10 cellular contexts compared by ENCODE assay signal in the genomic region with DNA sequence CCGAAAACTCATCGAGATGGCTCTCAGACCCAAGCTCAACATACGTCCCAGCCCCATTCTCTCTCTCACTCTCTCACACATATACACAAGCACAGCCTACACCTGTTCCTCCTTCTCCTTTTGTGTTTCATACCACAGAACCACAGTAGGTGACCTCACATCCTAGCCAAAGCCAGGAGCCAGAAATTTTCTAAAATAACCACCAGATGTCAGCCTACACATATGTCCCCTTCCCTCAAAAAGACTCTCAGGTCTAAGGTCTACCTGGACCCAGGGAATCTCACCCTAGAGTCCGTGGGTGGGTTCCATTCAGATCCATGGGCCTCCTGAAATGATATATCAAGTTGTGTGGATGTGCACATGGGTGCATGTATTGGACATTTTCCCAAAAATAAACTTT.
DNase-seq lines count a peak whose midpoint lies in the region; ATAC-seq and TF ChIP-seq lines count a peak whose summit lies in the region.
"Had no signal": no experiment of that assay in that cellular context is flagged by ENCODE, and none has a peak within 500 bp of the region (broad histone marks: within the 10 kb centered on the region; RNA-seq: fewer than 3 reads in every experiment).

No MANE protein-coding gene starts in this region.

- H3K4me1 ChIP-seq in OCI-LY3 (ENCODE audit: low read length) (peaks cover 28% of the 10 kb centered on the region), suprapubic skin (no peaks in the 10 kb centered on the region), tibial nerve (peaks cover 0 to 9% (median 0%) of the 10 kb centered on the region in 4 donors)

- no peak overlapping the region for H2AFZ ChIP-seq in OCI-LY3 (ENCODE audit: low read depth, low read length)

- H3K79me2 ChIP-seq in OCI-LY3 (ENCODE audit: low read length) = no peaks in the 10 kb centered on the region

- H3K9ac ChIP-seq in OCI-LY3 (ENCODE audit: low read length) = no peak overlapping the region

- TF ChIP-seq POLR2A in suprapubic skin (IDR thresholded peaks at IDR 0.05) (no peak), tibial nerve (IDR thresholded peaks at IDR 0.05) (no peak)

- ATAC-seq in GM19328 (IDR thresholded peaks at IDR 0.05; ENCODE audit: unreplicated experiment) = peak; percentile 87
- peak; percentile 99 for ATAC-seq in HG03175 (IDR thresholded peaks at IDR 0.05; ENCODE audit: unreplicated experiment)

- peak overlapping the region; percentile 47 for H3K4me2 ChIP-seq in OCI-LY3 (ENCODE audit: low read length)

- WGBS in suprapubic skin = 71% methylated on average over 4 of the region's 4 CpGs
- WGBS in tibial nerve, 2 donors = 61 to 69% methylated on average over 4 of the region's 4 CpGs

- peak; percentile 82 for TF ChIP-seq CTCF in OCI-LY3 (IDR thresholded peaks at IDR 0.05; ENCODE audit: low read depth, low read length)
- no peak for TF ChIP-seq CTCF in suprapubic skin (IDR thresholded peaks at IDR 0.05)
- peak in 1 of 5 experiments; percentile 9 for TF ChIP-seq CTCF in tibial nerve (IDR thresholded peaks at IDR 0.05)

- H3K27ac ChIP-seq in OCI-LY3 (ENCODE audit: low read length) (no peak overlapping the region), suprapubic skin (no peak overlapping the region), tibial nerve (no peak overlapping the region)
- H3K27ac ChIP-seq: SJSA1 had no signal

- peaks cover 69% of the 10 kb centered on the region for H3K27me3 ChIP-seq in OCI-LY3 (ENCODE audit: low read depth, low read length)
- no peaks in the 10 kb centered on the region for H3K27me3 ChIP-seq in suprapubic skin
- no peaks in the 10 kb centered on the region for H3K27me3 ChIP-seq in tibial nerve
- H3K27me3 ChIP-seq: SJSA1 had no signal

- H3K9me3 ChIP-seq in OCI-LY3 (ENCODE audit: insufficient read depth, low read length) (no peaks in the 10 kb centered on the region), suprapubic skin (no peaks in the 10 kb centered on the region), tibial nerve (no peaks in the 10 kb centered on the region)
- H3K9me3 ChIP-seq: SJSA1 had no signal

- H4K20me1 ChIP-seq in OCI-LY3 (ENCODE audit: insufficient read depth, low read length) = peaks cover 3% of the 10 kb centered on the region; the same call in 1 of the 2 replicates

- TF ChIP-seq EP300 in suprapubic skin (IDR thresholded peaks at IDR 0.05) = no peak
- no peak for TF ChIP-seq EP300 in tibial nerve (IDR thresholded peaks at IDR 0.05)

- H3K36me3 ChIP-seq in OCI-LY3 (replicated peaks; ENCODE audit: low read depth, low read length) (no peaks in the 10 kb centered on the region), suprapubic skin (no peaks in the 10 kb centered on the region), tibial nerve (no peaks in the 10 kb centered on the region)
- H3K36me3 ChIP-seq: SJSA1 had no signal

- DNase-seq in DMS53 (lab: John Stamatoyannopoulos, UW) = peak; percentile 63
- peak; percentile 9 for DNase-seq in hepatic stellate cell (ENCODE audit: low spot score)
- DNase-seq in GM19240 (ENCODE audit: insufficient read length, low spot score) = no peak
- DNase-seq in suprapubic skin (ENCODE audit: low spot score in 2 of 2) = no peak
- no peak for DNase-seq in tibial nerve (ENCODE audit: low spot score in 2 of 2)
- DNase-seq: naive B cell had no signal

- H3K4me3 ChIP-seq in OCI-LY3 (ENCODE audit: low read length) = peak overlapping the region; percentile 22; the same call in 1 of the 2 replicates
- no peak overlapping the region for H3K4me3 ChIP-seq in suprapubic skin
- H3K4me3 ChIP-seq in tibial nerve = no peak overlapping the region
- H3K4me3 ChIP-seq: SJSA1 had no signal

Comparison
In these comparisons a context has a peak if more than half of its experiments do, and no peak if none do; other contexts are left out.
1. DNase-seq: peak in DMS53 (single experiment) and hepatic stellate cell (single experiment); none in GM19240 (single experiment), suprapubic skin (0 of 2) and tibial nerve (0 of 2).